Comparison of ENCODE assay signal across 1 cellular context in genomic region chr11:67302571-67303131, GRCh38.
A peak's percentile ranks its signal among the peaks of the same experiment; 100 is the strongest.
TF ChIP-seq lines count a peak whose summit lies in the region.

No MANE protein-coding gene starts in this region.

TF ChIP-seq in WTC11, 78 proteins besides CTCF, POLR2A, EP300 and RAD21 (continued from another document):
- TF ChIP-seq, protein P1, sequence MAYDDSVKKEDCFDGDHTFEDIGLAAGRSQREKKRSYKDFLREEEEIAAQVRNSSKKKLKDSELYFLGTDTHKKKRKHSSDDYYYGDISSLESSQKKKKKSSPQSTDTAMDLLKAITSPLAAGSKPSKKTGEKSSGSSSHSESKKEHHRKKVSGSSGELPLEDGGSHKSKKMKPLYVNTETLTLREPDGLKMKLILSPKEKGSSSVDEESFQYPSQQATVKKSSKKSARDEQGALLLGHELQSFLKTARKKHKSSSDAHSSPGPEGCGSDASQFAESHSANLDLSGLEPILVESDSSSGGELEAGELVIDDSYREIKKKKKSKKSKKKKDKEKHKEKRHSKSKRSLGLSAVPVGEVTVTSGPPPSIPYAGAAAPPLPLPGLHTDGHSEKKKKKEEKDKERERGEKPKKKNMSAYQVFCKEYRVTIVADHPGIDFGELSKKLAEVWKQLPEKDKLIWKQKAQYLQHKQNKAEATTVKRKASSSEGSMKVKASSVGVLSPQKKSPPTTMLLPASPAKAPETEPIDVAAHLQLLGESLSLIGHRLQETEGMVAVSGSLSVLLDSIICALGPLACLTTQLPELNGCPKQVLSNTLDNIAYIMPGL (CRISPR knock-in tag; IDR thresholded peaks at IDR 0.05) = peak; percentile 34; the same call in 1 of the 2 replicates
- no peak for TF ChIP-seq ATF2 (CRISPR knock-in tag; IDR thresholded peaks at IDR 0.05; ENCODE audit: borderline replicate concordance, low read depth)
- no peak for TF ChIP-seq PRDM15 (CRISPR knock-in tag; IDR thresholded peaks at IDR 0.05)
- no peak for TF ChIP-seq ARID4B (CRISPR knock-in tag; IDR thresholded peaks at IDR 0.05; ENCODE audit: borderline replicate concordance)
- no peak for TF ChIP-seq NFYB (CRISPR knock-in tag; conservative IDR thresholded peaks at IDR 0.05; ENCODE audit: low read depth)
- no peak for TF ChIP-seq GTF2I (CRISPR knock-in tag; conservative IDR thresholded peaks at IDR 0.05)
- TF ChIP-seq KAT7 (CRISPR knock-in tag; IDR thresholded peaks at IDR 0.05; ENCODE audit: borderline replicate concordance) = 0 out of 2 replicates have a peak, but pooled peaks have one; percentile 34
- TF ChIP-seq, protein P2, sequence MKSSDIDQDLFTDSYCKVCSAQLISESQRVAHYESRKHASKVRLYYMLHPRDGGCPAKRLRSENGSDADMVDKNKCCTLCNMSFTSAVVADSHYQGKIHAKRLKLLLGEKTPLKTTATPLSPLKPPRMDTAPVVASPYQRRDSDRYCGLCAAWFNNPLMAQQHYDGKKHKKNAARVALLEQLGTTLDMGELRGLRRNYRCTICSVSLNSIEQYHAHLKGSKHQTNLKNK (CRISPR knock-in tag; IDR thresholded peaks at IDR 0.05) = no peak
- no peak for TF ChIP-seq ZNF317 (CRISPR knock-in tag; IDR thresholded peaks at IDR 0.05; ENCODE audit: borderline replicate concordance, low read depth)
- TF ChIP-seq ZNF671 (CRISPR knock-in tag; IDR thresholded peaks at IDR 0.05) = no peak
- no peak for TF ChIP-seq ZNF138 (CRISPR knock-in tag; conservative IDR thresholded peaks at IDR 0.05)
- TF ChIP-seq NR1H2 (CRISPR knock-in tag; IDR thresholded peaks at IDR 0.05) = no peak
- no peak for TF ChIP-seq AFF4 (CRISPR knock-in tag; IDR thresholded peaks at IDR 0.05; ENCODE audit: borderline replicate concordance)
- TF ChIP-seq EMX1 (CRISPR knock-in tag; IDR thresholded peaks at IDR 0.05) = 0 out of 2 replicates have a peak, but pooled peaks have one; percentile 44
- TF ChIP-seq JUN (CRISPR knock-in tag; IDR thresholded peaks at IDR 0.05) = no peak
- peak; percentile 60 for TF ChIP-seq ZNF423 (CRISPR knock-in tag; IDR thresholded peaks at IDR 0.05)
- no peak for TF ChIP-seq RORB (CRISPR knock-in tag; IDR thresholded peaks at IDR 0.05)
- TF ChIP-seq, protein P3, sequence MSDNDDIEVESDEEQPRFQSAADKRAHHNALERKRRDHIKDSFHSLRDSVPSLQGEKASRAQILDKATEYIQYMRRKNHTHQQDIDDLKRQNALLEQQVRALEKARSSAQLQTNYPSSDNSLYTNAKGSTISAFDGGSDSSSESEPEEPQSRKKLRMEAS (CRISPR knock-in tag; IDR thresholded peaks at IDR 0.05) = peak; percentile 81
- peak; percentile 63 for TF ChIP-seq FOXP1 (CRISPR knock-in tag; IDR thresholded peaks at IDR 0.05; ENCODE audit: borderline replicate concordance)
- TF ChIP-seq NFE2L1 (CRISPR knock-in tag; IDR thresholded peaks at IDR 0.05) = peak; percentile 65; the same call in 1 of the 2 replicates
- TF ChIP-seq, protein P4, sequence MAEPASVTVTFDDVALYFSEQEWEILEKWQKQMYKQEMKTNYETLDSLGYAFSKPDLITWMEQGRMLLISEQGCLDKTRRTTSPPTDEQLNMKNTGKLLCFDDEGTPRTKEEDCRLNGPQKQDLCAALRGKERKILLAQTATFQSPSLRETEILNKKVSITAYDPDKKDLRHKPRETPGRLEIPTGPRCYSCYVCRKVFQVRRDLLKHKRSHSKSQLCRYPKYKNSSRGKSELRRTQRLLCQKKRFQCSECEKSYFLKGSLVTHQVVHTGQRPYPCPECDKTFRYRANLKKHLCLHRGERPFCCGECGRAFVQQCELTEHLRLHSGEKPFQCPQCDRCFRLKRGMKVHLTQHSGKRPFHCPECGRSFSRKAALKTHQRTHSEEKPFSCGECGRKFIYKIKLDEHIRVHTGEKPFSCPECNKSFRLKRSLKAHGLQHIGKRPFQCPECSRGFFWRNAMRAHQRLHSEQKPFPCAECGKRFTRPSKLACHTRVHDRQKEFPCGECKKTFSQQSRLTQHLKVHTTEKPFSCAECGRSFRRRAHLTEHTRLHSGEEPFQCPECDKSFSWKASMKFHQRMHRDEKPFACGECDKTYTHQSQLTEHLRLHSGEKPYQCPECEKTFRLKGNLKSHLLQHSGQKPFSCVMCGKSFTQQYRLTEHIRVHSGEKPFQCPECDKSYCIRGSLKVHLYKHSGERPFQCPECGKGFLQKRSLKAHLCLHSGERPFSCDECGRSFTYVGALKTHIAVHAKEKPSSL (CRISPR knock-in tag; conservative IDR thresholded peaks at IDR 0.05) = no peak
- peak; percentile 47; the same call in 1 of the 2 replicates for TF ChIP-seq ETV6 (CRISPR knock-in tag; IDR thresholded peaks at IDR 0.05)
- peak; percentile 68; the same call in 1 of the 2 replicates for TF ChIP-seq MYBL2 (CRISPR knock-in tag; IDR thresholded peaks at IDR 0.05)
- 0 out of 2 replicates have a peak, but pooled peaks have one; percentile 34 for TF ChIP-seq CREM (CRISPR knock-in tag; IDR thresholded peaks at IDR 0.05)
- TF ChIP-seq, protein P5, sequence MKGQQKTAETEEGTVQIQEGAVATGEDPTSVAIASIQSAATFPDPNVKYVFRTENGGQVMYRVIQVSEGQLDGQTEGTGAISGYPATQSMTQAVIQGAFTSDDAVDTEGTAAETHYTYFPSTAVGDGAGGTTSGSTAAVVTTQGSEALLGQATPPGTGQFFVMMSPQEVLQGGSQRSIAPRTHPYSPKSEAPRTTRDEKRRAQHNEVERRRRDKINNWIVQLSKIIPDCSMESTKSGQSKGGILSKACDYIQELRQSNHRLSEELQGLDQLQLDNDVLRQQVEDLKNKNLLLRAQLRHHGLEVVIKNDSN (CRISPR knock-in tag; IDR thresholded peaks at IDR 0.05) = peak; percentile 89
